ENCODE assay signal across 8 cellular contexts in genomic region chr19:15091918-15092753, GRCh38. TPM values are rescaled to one million over a fixed set of nuclear protein-coding genes. Genes with fewer than 3 reads are reported as not detected.
A peak's percentile ranks its signal among the peaks of the same experiment; 100 is the strongest.
DNase-seq lines count a peak whose midpoint lies in the region; ATAC-seq, FAIRE-seq and TF ChIP-seq lines count a peak whose summit lies in the region.

No MANE protein-coding gene starts in this region.

- H3K4me1 ChIP-seq in prostate gland (replicated peaks): no peaks in the 10 kb centered on the region

- peak; percentile 79 for TF ChIP-seq CTCF in CD14-positive monocyte (IDR thresholded peaks at IDR 0.05)
- TF ChIP-seq CTCF in prostate gland (IDR thresholded peaks at IDR 0.05): peak; percentile 40 to 54 (median 51)

- no peak for TF ChIP-seq POLR2A in prostate gland (IDR thresholded peaks at IDR 0.05)

- no peak for FAIRE-seq in HTR-8/SVneo (lab: Jason Lieb, UNC)

- peak; percentile 29 for DNase-seq in CD14-positive monocyte (ENCODE audit: low spot score)
- DNase-seq in HCEC 1CT: peak; percentile 59
- peak; percentile 84 for DNase-seq in NCI-H82 (lab: John Stamatoyannopoulos, UW)
- peak; percentile 36 for DNase-seq in activated T-cell treated with anti-CD3 and anti-CD28 coated beads for 4 hours
- DNase-seq in glomerular endothelial cell (ENCODE audit: extremely low read depth, low read depth, low spot score): peak; percentile 51
- DNase-seq in prostate gland (ENCODE audit: low spot score): peak; percentile 59
- no peak for DNase-seq in HTR-8/SVneo (ENCODE audit: insufficient read length, low spot score)

- H3K27me3 Mint-ChIP-seq in CD14-positive monocyte (ENCODE audit: low read depth in 3 of 3): peaks cover 7 to 10% (median 9%) of the 10 kb centered on the region in 3 donors

- 11% methylated on average over 13 of the region's 13 CpGs for WGBS in prostate gland

- H3K27ac Mint-ChIP-seq in CD14-positive monocyte: no peak overlapping the region

- H3K36me3 ChIP-seq in prostate gland: no peaks in the 10 kb centered on the region

- ATAC-seq in GM19455 (IDR thresholded peaks at IDR 0.05; ENCODE audit: unreplicated experiment): no peak

- H3K4me1 Mint-ChIP-seq in CD14-positive monocyte: peaks cover 12% of the 10 kb centered on the region

- H3K36me3 Mint-ChIP-seq in CD14-positive monocyte: no peaks in the 10 kb centered on the region

- no peak overlapping the region for H3K4me3 ChIP-seq in prostate gland

- H3K9me3 Mint-ChIP-seq in CD14-positive monocyte: peaks cover 0 to 4% (median 0%) of the 10 kb centered on the region in 7 donors

- no peaks in the 10 kb centered on the region for H3K9me3 ChIP-seq in prostate gland

- H3K4me3 Mint-ChIP-seq in CD14-positive monocyte: no peak overlapping the region

- intact Hi-C loops in CD14-positive monocyte (cut with micrococcal nuclease): loop anchor here in 1 of 2 donors (2.0 kb wide), 1 partner anchor 465 kb away; no protein-coding TSS in a partner anchor
- intact Hi-C loops in prostate gland (cut with DNase I): loop anchor here (2.0 to 5.0 kb wide), 2 partner anchors 59 to 465 kb away; no protein-coding TSS in a partner anchor

- H3K27me3 ChIP-seq in prostate gland (replicated peaks; ENCODE audit: insufficient read depth): no peaks in the 10 kb centered on the region

- no peak overlapping the region for H3K27ac ChIP-seq in prostate gland

RNA-seq across cellular contexts. Expression of gene OR1I1, which starts 10.1 kb away (rescaled TPM):
- not detected for polyA plus RNA-seq in CD14-positive monocyte
- not detected in 2 replicates for total RNA-seq in glomerular endothelial cell
- total RNA-seq in prostate gland: not detected

RNA-seq across cellular contexts. Expression of gene SYDE1, which starts 15.1 kb away (rescaled TPM):
- not detected for polyA plus RNA-seq in CD14-positive monocyte
- total RNA-seq in glomerular endothelial cell: 39.4 and 54.2 TPM in 2 replicates
- total RNA-seq in prostate gland: 10 to 100 TPM; 12.2 to 30.4 TPM

RNA-seq across cellular contexts. Expression of gene CASP14, which starts 42.9 kb away (rescaled TPM):
- polyA plus RNA-seq in CD14-positive monocyte: not detected
- total RNA-seq in glomerular endothelial cell (not detected in 2 replicates), prostate gland (under 1 TPM; 0.09 to 0.51 TPM)
